8 cellular contexts compared by ENCODE assay signal in genomic region chr16:66406534-66407368, GRCh38.
DNase-seq lines count a peak whose midpoint lies in the region; ATAC-seq lines count a peak whose summit lies in the region.

No MANE protein-coding gene starts in this region.

- peak; percentile 93 for DNase-seq in AG08396 (ENCODE audit: low spot score)
- peak; percentile 28 for DNase-seq in NOMO-1 treated with dmso at 0.1 percent for 144 hours (lab: John Stamatoyannopoulos, UW; ENCODE audit: unreplicated experiment)
- peak; percentile 91 for DNase-seq in activated CD8-positive, alpha-beta memory T cell treated with anti-CD3 and anti-CD28 coated beads, Interleukin-2, amount 50 U/mL, for 4 hours
- DNase-seq in epithelial cell of prostate (ENCODE audit: low read depth, low spot score): no peak
- DNase-seq in middle frontal gyrus (ENCODE audit: extremely low spot score, low spot score): peak; percentile 64
- DNase-seq in stimulated activated CD8-positive, alpha-beta memory T cell treated with anti-CD3 and anti-CD28 coated beads, Interleukin-15, amount 100 ng/mL, for 48 hours (ENCODE audit: low read depth in 2 of 2): peak; percentile 69

- H3K27ac ChIP-seq in epithelial cell of prostate: peak overlapping the region; percentile 95

- ATAC-seq in GM19023 (IDR thresholded peaks at IDR 0.05; ENCODE audit: unreplicated experiment) (peak; percentile 93), HG03521 (IDR thresholded peaks at IDR 0.05; ENCODE audit: unreplicated experiment) (peak; percentile 61)
